In the genomic region with DNA sequence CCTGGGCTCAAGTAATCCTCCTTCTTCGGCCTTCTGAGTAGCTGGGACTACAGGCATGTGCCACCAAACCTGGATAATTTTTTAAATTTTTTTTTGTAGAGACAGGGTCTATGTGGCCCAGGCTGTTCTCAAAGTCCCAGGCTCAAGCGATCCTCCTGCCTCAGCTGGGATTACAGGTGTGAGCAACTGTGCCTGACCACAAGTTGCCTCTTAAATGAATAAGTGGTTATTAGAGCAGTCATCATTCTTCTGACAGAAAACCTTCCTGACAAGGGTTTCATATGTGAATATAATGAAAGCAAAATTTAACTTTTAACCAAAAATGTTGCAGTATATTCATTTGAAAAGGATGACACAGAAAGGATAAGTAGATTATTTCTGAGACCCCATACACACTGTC, we compare ENCODE assay signal across 15 cellular contexts.
DNase-seq lines count a peak whose midpoint lies in the region; ATAC-seq lines count a peak whose summit lies in the region.
"Had no signal": no experiment of that assay in that cellular context is flagged by ENCODE, and none has a peak within 500 bp of the region (broad histone marks: within the 10 kb centered on the region; RNA-seq: fewer than 3 reads in every experiment).

No MANE protein-coding gene starts in this region.

- no peak overlapping the region for H3K4me3 ChIP-seq in MG63
- H3K4me3 ChIP-seq: pancreas, SJCRH30 had no signal

- H3K4me1 Mint-ChIP-seq in activated CD8-positive, alpha-beta memory T cell treated with anti-CD3 and anti-CD28 coated beads, Interleukin-2, amount 10 ng/mL, durations not matched to agents 7 days and 5 days: no peaks in the 10 kb centered on the region

- H3K4me3 Mint-ChIP-seq in activated CD8-positive, alpha-beta memory T cell treated with anti-CD3 and anti-CD28 coated beads, Interleukin-2, amount 10 ng/mL, durations not matched to agents 7 days and 5 days: no peak overlapping the region
- H3K4me3 Mint-ChIP-seq: HFFc6 had no signal

- no peaks in the 10 kb centered on the region for H3K9me3 ChIP-seq in MG63
- H3K9me3 ChIP-seq: pancreas, SJCRH30 had no signal

- no peaks in the 10 kb centered on the region for H3K36me3 ChIP-seq in MG63
- H3K36me3 ChIP-seq: pancreas, SJCRH30 had no signal

- CTCF ChIA-PET in activated CD8-positive, alpha-beta memory T cell treated with anti-CD3 and anti-CD28 coated beads, Interleukin-2, amount 10 ng/mL, durations not matched to agents 7 days and 5 days (lab: Charles Lee): no interaction called here

- H3K27ac Mint-ChIP-seq in activated CD8-positive, alpha-beta memory T cell treated with anti-CD3 and anti-CD28 coated beads, Interleukin-2, amount 10 ng/mL, durations not matched to agents 7 days and 5 days: no peak overlapping the region
- H3K27ac Mint-ChIP-seq: HFFc6 had no signal

- no peak for DNase-seq in activated CD8-positive, alpha-beta memory T cell treated with anti-CD3 and anti-CD28 coated beads, Interleukin-2, amount 10 ng/mL, durations not matched to agents 7 days and 5 days
- DNase-seq in MG63: no peak
- no peak for DNase-seq in SKM-1 (lab: John Stamatoyannopoulos, UW; ENCODE audit: unreplicated experiment)
- no peak for DNase-seq in effector CD8-positive, alpha-beta T cell (lab: John Stamatoyannopoulos, UW)
- DNase-seq: activated CD4-positive, CD25-positive, alpha-beta regulatory T cell treated with anti-CD3 and anti-CD28 coated beads, Interleukin-2, amount 50 U/mL, for 72 hours; C1 segment of cervical spinal cord; HFFc6; hippocampal formation; NCI-H524; pancreas; SJCRH30 had no signal

- H3K9me3 Mint-ChIP-seq in activated CD8-positive, alpha-beta memory T cell treated with anti-CD3 and anti-CD28 coated beads, Interleukin-2, amount 10 ng/mL, durations not matched to agents 7 days and 5 days (ENCODE audit: low read depth): no peaks in the 10 kb centered on the region

- ATAC-seq in GM18858 (IDR thresholded peaks at IDR 0.05; ENCODE audit: unreplicated experiment) (peak; percentile 90), GM21367 (IDR thresholded peaks at IDR 0.05; ENCODE audit: unreplicated experiment) (peak; percentile 87), HG02938 (IDR thresholded peaks at IDR 0.05; ENCODE audit: unreplicated experiment) (peak; percentile 96), HG03520 (IDR thresholded peaks at IDR 0.05; ENCODE audit: unreplicated experiment) (peak; percentile 90)
- no peak for ATAC-seq in activated CD8-positive, alpha-beta memory T cell treated with anti-CD3 and anti-CD28 coated beads, Interleukin-2, amount 10 ng/mL, durations not matched to agents 7 days and 5 days
- ATAC-seq: pancreas had no signal

- H3K36me3 Mint-ChIP-seq in activated CD8-positive, alpha-beta memory T cell treated with anti-CD3 and anti-CD28 coated beads, Interleukin-2, amount 10 ng/mL, durations not matched to agents 7 days and 5 days: no peaks in the 10 kb centered on the region

- no peaks in the 10 kb centered on the region for H3K27me3 ChIP-seq in MG63
- H3K27me3 ChIP-seq: pancreas, SJCRH30 had no signal

- H3K27me3 Mint-ChIP-seq in activated CD8-positive, alpha-beta memory T cell treated with anti-CD3 and anti-CD28 coated beads, Interleukin-2, amount 10 ng/mL, durations not matched to agents 7 days and 5 days: no peaks in the 10 kb centered on the region
